ENCODE assay signal across 14 cellular contexts in genomic region chr4:10673817-10674369, GRCh38. TPM values are rescaled to one million over a fixed set of nuclear protein-coding genes. Genes with fewer than 3 reads are reported as not detected.
DNase-seq lines count a peak whose midpoint lies in the region; ATAC-seq and TF ChIP-seq lines count a peak whose summit lies in the region.
"Had no signal": no experiment of that assay in that cellular context is flagged by ENCODE, and none has a peak within 500 bp of the region (broad histone marks: within the 10 kb centered on the region; RNA-seq: fewer than 3 reads in every experiment).

No MANE protein-coding gene starts in this region.

- intact Hi-C loops in natural killer cell (cut with micrococcal nuclease) (no loop called here), colonic mucosa (cut with DNase I) (no loop called here)

- peaks cover 20% of the 10 kb centered on the region for H3K9me3 Mint-ChIP-seq in activated CD4-positive, alpha-beta T cell treated with anti-CD3 and anti-CD28 coated beads, Interleukin-2, amount 10 ng/mL, durations not matched to agents 7 days and 5 days
- no peaks in the 10 kb centered on the region for H3K9me3 Mint-ChIP-seq in natural killer cell
- H3K9me3 Mint-ChIP-seq: activated CD4-positive, alpha-beta memory T cell treated with anti-CD3 and anti-CD28 coated beads for 36 hours had no signal

- no peak for DNase-seq in activated CD4-positive, alpha-beta T cell treated with anti-CD3 and anti-CD28 coated beads, Interleukin-2, amount 10 ng/mL, durations not matched to agents 7 days and 5 days
- DNase-seq in activated CD4-positive, alpha-beta T cell treated with anti-CD3 and anti-CD28 coated beads, Interleukin-2, amount 50 U/mL, for 48 hours, result no peak
- no peak for DNase-seq in natural killer cell
- no peak for DNase-seq in HAP-1 (ENCODE audit: low spot score in 2 of 2)
- no peak for DNase-seq in upper lobe of left lung
- DNase-seq in colonic mucosa, result no peak
- DNase-seq: activated CD4-positive, alpha-beta memory T cell treated with anti-CD3 and anti-CD28 coated beads for 36 hours; erythroblast; kidney glomerular epithelial cell; NCI-H1930 had no signal

- no peaks in the 10 kb centered on the region for H3K27me3 Mint-ChIP-seq in activated CD4-positive, alpha-beta T cell treated with anti-CD3 and anti-CD28 coated beads, Interleukin-2, amount 10 ng/mL, durations not matched to agents 7 days and 5 days
- no peaks in the 10 kb centered on the region for H3K27me3 Mint-ChIP-seq in natural killer cell (ENCODE audit: low read depth in 2 of 2)
- H3K27me3 Mint-ChIP-seq: activated CD4-positive, alpha-beta memory T cell treated with anti-CD3 and anti-CD28 coated beads for 36 hours had no signal

- no peak for TF ChIP-seq CTCF in natural killer cell (IDR thresholded peaks at IDR 0.05)
- TF ChIP-seq CTCF in upper lobe of left lung (IDR thresholded peaks at IDR 0.05), result no peak
- TF ChIP-seq CTCF in colonic mucosa (IDR thresholded peaks at IDR 0.05), result no peak

- no peak overlapping the region for H3K9ac ChIP-seq in colonic mucosa (ENCODE audit: low read depth in 2 of 2, low read length in 2 of 2)

- H3K4me3 ChIP-seq in HAP-1 (no peak overlapping the region), upper lobe of left lung (no peak overlapping the region), colonic mucosa (no peak overlapping the region)

- peaks cover 49% of the 10 kb centered on the region for H3K4me1 Mint-ChIP-seq in activated CD4-positive, alpha-beta T cell treated with anti-CD3 and anti-CD28 coated beads, Interleukin-2, amount 10 ng/mL, durations not matched to agents 7 days and 5 days
- H3K4me1 Mint-ChIP-seq in natural killer cell, result peaks cover 28 to 35% of the 10 kb centered on the region in 2 donors

- no peaks in the 10 kb centered on the region for H3K36me3 ChIP-seq in HAP-1 (replicated peaks)
- H3K36me3 ChIP-seq in upper lobe of left lung, result no peaks in the 10 kb centered on the region
- no peaks in the 10 kb centered on the region for H3K36me3 ChIP-seq in colonic mucosa

- H3K27me3 ChIP-seq in HAP-1 (ENCODE audit: low read depth) (no peaks in the 10 kb centered on the region), upper lobe of left lung (no peaks in the 10 kb centered on the region), colonic mucosa (no peaks in the 10 kb centered on the region)

- H3K27ac Mint-ChIP-seq in activated CD4-positive, alpha-beta T cell treated with anti-CD3 and anti-CD28 coated beads, Interleukin-2, amount 10 ng/mL, durations not matched to agents 7 days and 5 days, result peak overlapping the region; percentile 50
- H3K27ac Mint-ChIP-seq in natural killer cell, result peak overlapping the region; percentile 21 to 51
- H3K27ac Mint-ChIP-seq: activated CD4-positive, alpha-beta memory T cell treated with anti-CD3 and anti-CD28 coated beads for 36 hours had no signal

- POLR2A ChIA-PET in activated CD4-positive, alpha-beta T cell treated with anti-CD3 and anti-CD28 coated beads, Interleukin-2, amount 10 ng/mL, durations not matched to agents 7 days and 5 days (lab: Charles Lee), result no interaction called here

- H3K4me1 ChIP-seq in HAP-1, result no peaks in the 10 kb centered on the region
- H3K4me1 ChIP-seq in upper lobe of left lung, result no peaks in the 10 kb centered on the region
- no peaks in the 10 kb centered on the region for H3K4me1 ChIP-seq in colonic mucosa

- TF ChIP-seq POLR2A in upper lobe of left lung (IDR thresholded peaks at IDR 0.05), result no peak

- WGBS in upper lobe of left lung, 2 donors, result 69 to 82% methylated on average over 5 of the region's 5 CpGs

- H3K9me3 ChIP-seq in HAP-1 (no peaks in the 10 kb centered on the region), upper lobe of left lung (no peaks in the 10 kb centered on the region), colonic mucosa (no peaks in the 10 kb centered on the region)

- CTCF ChIA-PET in activated CD4-positive, alpha-beta T cell treated with anti-CD3 and anti-CD28 coated beads, Interleukin-2, amount 10 ng/mL, durations not matched to agents 7 days and 5 days (lab: Charles Lee), result interaction anchor here (1.8 kb wide), 1 partner anchor 9 kb away, joined by 5 read pairs; no protein-coding TSS in a partner anchor

- ATAC-seq in GM21619 (IDR thresholded peaks at IDR 0.05; ENCODE audit: unreplicated experiment) (peak; percentile 71), HG03159 (IDR thresholded peaks at IDR 0.05; ENCODE audit: unreplicated experiment) (peak; percentile 65), natural killer cell (no peak), upper lobe of left lung (ENCODE audit: low FRiP score in 2 of 2) (no peak)
- ATAC-seq: Right ventricle myocardium inferior had no signal

- H3K4me3 Mint-ChIP-seq in activated CD4-positive, alpha-beta T cell treated with anti-CD3 and anti-CD28 coated beads, Interleukin-2, amount 10 ng/mL, durations not matched to agents 7 days and 5 days, result no peak overlapping the region
- H3K4me3 Mint-ChIP-seq in natural killer cell, result no peak overlapping the region
- H3K4me3 Mint-ChIP-seq: activated CD4-positive, alpha-beta memory T cell treated with anti-CD3 and anti-CD28 coated beads for 36 hours had no signal

- H3K27ac ChIP-seq in upper lobe of left lung, result no peak overlapping the region
- H3K27ac ChIP-seq in colonic mucosa, result no peak overlapping the region

- in situ Hi-C loops in HAP-1 (cut with MboI; ENCODE audit: low sequenced_read_pairs), result no loop called here

- peaks cover 12% of the 10 kb centered on the region for H3K36me3 Mint-ChIP-seq in activated CD4-positive, alpha-beta T cell treated with anti-CD3 and anti-CD28 coated beads, Interleukin-2, amount 10 ng/mL, durations not matched to agents 7 days and 5 days (ENCODE audit: low read depth)
- no peaks in the 10 kb centered on the region for H3K36me3 Mint-ChIP-seq in natural killer cell
- H3K36me3 Mint-ChIP-seq: activated CD4-positive, alpha-beta memory T cell treated with anti-CD3 and anti-CD28 coated beads for 36 hours had no signal

- no peak for TF ChIP-seq EP300 in upper lobe of left lung (IDR thresholded peaks at IDR 0.05)

RNA-seq across cellular contexts. Expression of gene CLNK, which starts 10.7 kb away (rescaled TPM):
- not detected for total RNA-seq in activated CD4-positive, alpha-beta T cell treated with anti-CD3 and anti-CD28 coated beads, Interleukin-2, amount 10 ng/mL, durations not matched to agents 7 days and 5 days
- total RNA-seq in natural killer cell, result 1 to 10 TPM in 2 of 3 donors, under 1 TPM in 1; 1.00 to 1.1 (median 1.0) TPM
- total RNA-seq in upper lobe of left lung, result under 1 TPM in 3 of 6 donors, not detected in 3; 0.14 to 0.69 (median 0.20) TPM
- total RNA-seq in colonic mucosa, result under 1 TPM in 1 of 2 donors, not detected in 1; 0.16 TPM
- total RNA-seq: activated CD4-positive, alpha-beta memory T cell treated with anti-CD3 and anti-CD28 coated beads for 36 hours; osteocyte; Right ventricle myocardium inferior had no signal

Comparison
In these comparisons a context has a peak if more than half of its experiments do, and no peak if none do; other contexts are left out.
1. ATAC-seq: peak in GM21619 (single experiment) and HG03159 (single experiment); none in natural killer cell (0 of 3) and upper lobe of left lung (0 of 2).